In genomic region chr16:29255496-29255796, GRCh38 we compare ENCODE assay signal across 7 cellular contexts.
DNase-seq lines count a peak whose midpoint lies in the region; ATAC-seq, FAIRE-seq and TF ChIP-seq lines count a peak whose summit lies in the region.
"Not testable (repeated sequence)": the region's sequence is repeated elsewhere in the genome, so short reads cannot be mapped to it uniquely, and the experiment has no call there.

No MANE protein-coding gene starts in this region.

- WGBS in ovary, 3 donors: 7 to 34% (median 23%) methylated on average over 6 to 13 of the region's 13 CpGs

- TF ChIP-seq EP300 in ovary (IDR thresholded peaks at IDR 0.05): not testable (repeated sequence)

- H3K27me3 Mint-ChIP-seq in CD4-positive, alpha-beta T cell: not testable (repeated sequence)

- FAIRE-seq in kidney (lab: Jason Lieb, UNC): not testable (repeated sequence)

- not testable (repeated sequence) for H3K9me3 Mint-ChIP-seq in CD4-positive, alpha-beta T cell

- H3K4me1 ChIP-seq in left ventricle myocardium inferior (peaks cover 14% of the 10 kb centered on the region), ovary (ENCODE audit: insufficient read depth) (peaks cover 29% of the 10 kb centered on the region)
- not testable (repeated sequence) for H3K4me1 ChIP-seq in kidney (ENCODE audit: control insufficient read depth in 1 of 2, insufficient read depth in 1 of 2, low read depth in 1 of 2, low read length in 2 of 2); uterus

- CTCF ChIA-PET in CD4-positive, alpha-beta T cell (lab: Charles Lee): not testable (repeated sequence)

- not testable (repeated sequence) for H3K4me3 Mint-ChIP-seq in CD4-positive, alpha-beta T cell

- not testable (repeated sequence) for H3K36me3 ChIP-seq in left ventricle myocardium inferior; kidney (ENCODE audit: control insufficient read depth in 1 of 2, insufficient read depth in 2 of 2, low read length in 2 of 2); ovary; uterus

- H3K4me1 Mint-ChIP-seq in CD4-positive, alpha-beta T cell (ENCODE audit: low read depth): peaks cover 21% of the 10 kb centered on the region

- peak overlapping the region; percentile 91 for H3K27ac Mint-ChIP-seq in CD4-positive, alpha-beta T cell

- H3K36me3 Mint-ChIP-seq in CD4-positive, alpha-beta T cell (ENCODE audit: low read depth): not testable (repeated sequence)

- not testable (repeated sequence) for H3K9me3 ChIP-seq in CD4-positive, alpha-beta T cell (ENCODE audit: control insufficient read depth, low read length); left ventricle myocardium inferior (replicated peaks); kidney (ENCODE audit: control insufficient read depth in 1 of 2, low read length in 2 of 2); ovary; uterus

- TF ChIP-seq CTCF in CD4-positive, alpha-beta T cell (IDR thresholded peaks at IDR 0.05); coronary artery (IDR thresholded peaks at IDR 0.05); left ventricle myocardium inferior (IDR thresholded peaks at IDR 0.05; ENCODE audit: borderline replicate concordance); kidney (IDR thresholded peaks at IDR 0.05; ENCODE audit: borderline replicate concordance, extremely low read depth, insufficient read depth); ovary (IDR thresholded peaks at IDR 0.05); uterus (IDR thresholded peaks at IDR 0.05): not testable (repeated sequence)

- intact Hi-C loops in CD4-positive, alpha-beta T cell (cut with DNase I, micrococcal nuclease): loop anchor here in 1 of 2 experiments (10.0 kb wide), 1 partner anchor 141 kb away; no protein-coding TSS in a partner anchor
- intact Hi-C loops in left ventricle myocardium inferior (cut with micrococcal nuclease); kidney (cut with DNase I); uterus (cut with DNase I; ENCODE audit: low total_unique reads): not testable (repeated sequence)
- intact Hi-C loops in ovary (cut with DNase I): loop anchor here in 2 of 4 donors (5.0 to 10.0 kb wide), 2 partner anchors 138 to 141 kb away; no protein-coding TSS in a partner anchor

- not testable (repeated sequence) for H3K9ac ChIP-seq in kidney (ENCODE audit: low read length in 2 of 2)

- H3K4me3 ChIP-seq in coronary artery; left ventricle myocardium inferior; kidney (ENCODE audit: low read length in 2 of 2); ovary; uterus: not testable (repeated sequence)

- not testable (repeated sequence) for H3K27me3 ChIP-seq in CD4-positive, alpha-beta T cell (ENCODE audit: control insufficient read depth, insufficient read depth, low read length); left ventricle myocardium inferior (ENCODE audit: low read depth); ovary; uterus

- not testable (repeated sequence) for ATAC-seq in CD4-positive, alpha-beta T cell (ENCODE audit: poor library complexity)

- TF ChIP-seq POLR2A in ovary (IDR thresholded peaks at IDR 0.05); uterus (IDR thresholded peaks at IDR 0.05): not testable (repeated sequence)

- H3K27ac ChIP-seq in CD4-positive, alpha-beta T cell (ENCODE audit: low read depth, low read length); kidney (ENCODE audit: low read depth in 2 of 2, low read length in 2 of 2): not testable (repeated sequence)
- H3K27ac ChIP-seq in coronary artery: peak overlapping the region in 1 of 2 donors; percentile 71
- peak overlapping the region; percentile 19 for H3K27ac ChIP-seq in left ventricle myocardium inferior (replicated peaks)
- peak overlapping the region; percentile 88 to 90 for H3K27ac ChIP-seq in ovary
- H3K27ac ChIP-seq in uterus: peak overlapping the region; percentile 68 to 74

- POLR2A ChIA-PET in CD4-positive, alpha-beta T cell (lab: Charles Lee): not testable (repeated sequence)

- not testable (repeated sequence) for DNase-seq in CD4-positive, alpha-beta T cell; left ventricle myocardium inferior; uterus
- DNase-seq in activated effector memory CD4-positive, alpha-beta T cell treated with anti-CD3 and anti-CD28 coated beads, Interleukin-2, amount 50 U/mL, for 16 hours: peak; percentile 34
- DNase-seq in coronary artery (ENCODE audit: low spot score) (peak; percentile 67), kidney (peak; percentile 55), ovary (peak in 2 of 5 donors; percentile 41 to 49)
